Comparison of ENCODE assay signal across 24 cellular contexts in genomic region chr1:244992833-244993232, GRCh38.
DNase-seq lines count a peak whose midpoint lies in the region; ATAC-seq, FAIRE-seq and TF ChIP-seq lines count a peak whose summit lies in the region.
"Had no signal": no experiment of that assay in that cellular context is flagged by ENCODE, and none has a peak within 500 bp of the region (broad histone marks: within the 10 kb centered on the region; RNA-seq: fewer than 3 reads in every experiment).

No MANE protein-coding gene starts in this region.

- ATAC-seq in activated naive CD4-positive, alpha-beta T cell treated with anti-CD3 and anti-CD28 coated beads, Interleukin-2, amount 50 U/mL, for 72 hours, result peak; percentile 76 to 78
- ATAC-seq in GM21717 (IDR thresholded peaks at IDR 0.05; ENCODE audit: unreplicated experiment), result no peak
- ATAC-seq: left colon; natural killer cell; right lobe of liver; stimulated activated memory B cell treated with anti-CD40 and anti-IgM and Interleukin-4, amounts not matched to agents 10 μg/mL and 1 μg/mL and 100 μg/mL, for 72 hours had no signal

- DNase-seq in activated naive CD4-positive, alpha-beta T cell treated with anti-CD3 and anti-CD28 coated beads, Interleukin-2, amount 50 U/mL, for 72 hours (ENCODE audit: low spot score in 2 of 2), result no peak
- no peak for DNase-seq in activated naive CD4-positive, alpha-beta T cell treated with anti-CD3 and anti-CD28 coated beads for 36 hours
- DNase-seq in LHCN-M2 (ENCODE audit: low read depth), result peak; percentile 14
- peak; percentile 17 for DNase-seq in bronchial epithelial cell (ENCODE audit: low read depth)
- DNase-seq in COR-L47 (lab: John Stamatoyannopoulos, UW), result no peak
- no peak for DNase-seq in activated gamma-delta T cell treated with Interleukin-2 at 50 U/mL for 16 hours
- DNase-seq: activated CD4-positive, alpha-beta memory T cell treated with anti-CD3 and anti-CD28 coated beads for 36 hours; activated naive CD4-positive, alpha-beta T cell treated with anti-CD3 and anti-CD28 coated beads, Interleukin-2, amount 50 U/mL, for 16 hours; CD4-positive, alpha-beta memory T cell; DND-41; effector CD8-positive, alpha-beta T cell; Kasumi-1; left colon; natural killer cell; NCI-H1417 treated with DMSO at 0.1 percent for 48 hours; NCI-H2227 treated with DMSO at 0.1 percent for 48 hours; ovary; PC-9; right lobe of liver; SJCRH30; T-helper 2 cell had no signal

- H3K36me3 Mint-ChIP-seq in activated naive CD4-positive, alpha-beta T cell treated with anti-CD3 and anti-CD28 coated beads, Interleukin-2, amount 50 U/mL, for 72 hours, result no peaks in the 10 kb centered on the region
- no peaks in the 10 kb centered on the region for H3K36me3 Mint-ChIP-seq in activated naive CD4-positive, alpha-beta T cell treated with anti-CD3 and anti-CD28 coated beads for 36 hours (ENCODE audit: low read depth)
- H3K36me3 Mint-ChIP-seq: activated CD4-positive, alpha-beta memory T cell treated with anti-CD3 and anti-CD28 coated beads for 36 hours; natural killer cell; stimulated activated memory B cell treated with anti-CD40 and anti-IgM and Interleukin-4, amounts not matched to agents 10 μg/mL and 1 μg/mL and 100 μg/mL, for 72 hours had no signal

- H3K36me3 ChIP-seq in bronchial epithelial cell (ENCODE audit: control insufficient read depth, insufficient read depth, low read length), result no peaks in the 10 kb centered on the region
- H3K36me3 ChIP-seq: ovary, right lobe of liver, SJCRH30 had no signal

- intact Hi-C loops in activated naive CD4-positive, alpha-beta T cell treated with anti-CD3 and anti-CD28 coated beads for 36 hours (cut with micrococcal nuclease), result no loop called here

- FAIRE-seq in bronchial epithelial cell (lab: Jason Lieb, UNC), result no peak

- no peaks in the 10 kb centered on the region for H3K9me3 Mint-ChIP-seq in activated naive CD4-positive, alpha-beta T cell treated with anti-CD3 and anti-CD28 coated beads, Interleukin-2, amount 50 U/mL, for 72 hours
- H3K9me3 Mint-ChIP-seq in activated naive CD4-positive, alpha-beta T cell treated with anti-CD3 and anti-CD28 coated beads for 36 hours, result no peaks in the 10 kb centered on the region
- H3K9me3 Mint-ChIP-seq: activated CD4-positive, alpha-beta memory T cell treated with anti-CD3 and anti-CD28 coated beads for 36 hours; CD4-positive, alpha-beta memory T cell; natural killer cell; stimulated activated memory B cell treated with anti-CD40 and anti-IgM and Interleukin-4, amounts not matched to agents 10 μg/mL and 1 μg/mL and 100 μg/mL, for 72 hours had no signal

- no peaks in the 10 kb centered on the region for H3K4me1 Mint-ChIP-seq in activated naive CD4-positive, alpha-beta T cell treated with anti-CD3 and anti-CD28 coated beads for 36 hours (ENCODE audit: low read depth)
- H3K4me1 Mint-ChIP-seq: stimulated activated memory B cell treated with anti-CD40 and anti-IgM and Interleukin-4, amounts not matched to agents 10 μg/mL and 1 μg/mL and 100 μg/mL, for 72 hours had no signal

- H3K4me3 ChIP-seq in bronchial epithelial cell (ENCODE audit: low read depth, low read length), result no peak overlapping the region
- H3K4me3 ChIP-seq: esophagus muscularis mucosa, ovary, PC-9, right lobe of liver, SJCRH30 had no signal

- no peaks in the 10 kb centered on the region for H3K27me3 Mint-ChIP-seq in activated naive CD4-positive, alpha-beta T cell treated with anti-CD3 and anti-CD28 coated beads for 36 hours (ENCODE audit: low read depth)
- H3K27me3 Mint-ChIP-seq: CD4-positive, alpha-beta memory T cell; stimulated activated memory B cell treated with anti-CD40 and anti-IgM and Interleukin-4, amounts not matched to agents 10 μg/mL and 1 μg/mL and 100 μg/mL, for 72 hours had no signal

- H3K27me3 ChIP-seq in bronchial epithelial cell (ENCODE audit: control insufficient read depth, insufficient read depth, low read length), result no peaks in the 10 kb centered on the region
- H3K27me3 ChIP-seq: esophagus muscularis mucosa, ovary, right lobe of liver, SJCRH30 had no signal

- H3K4me3 Mint-ChIP-seq in activated naive CD4-positive, alpha-beta T cell treated with anti-CD3 and anti-CD28 coated beads for 36 hours, result no peak overlapping the region
- H3K4me3 Mint-ChIP-seq: activated CD4-positive, alpha-beta memory T cell treated with anti-CD3 and anti-CD28 coated beads for 36 hours; CD4-positive, alpha-beta memory T cell; natural killer cell; stimulated activated memory B cell treated with anti-CD40 and anti-IgM and Interleukin-4, amounts not matched to agents 10 μg/mL and 1 μg/mL and 100 μg/mL, for 72 hours had no signal

- no peak overlapping the region for H3K27ac Mint-ChIP-seq in activated naive CD4-positive, alpha-beta T cell treated with anti-CD3 and anti-CD28 coated beads, Interleukin-2, amount 50 U/mL, for 72 hours
- no peak overlapping the region for H3K27ac Mint-ChIP-seq in activated naive CD4-positive, alpha-beta T cell treated with anti-CD3 and anti-CD28 coated beads for 36 hours
- H3K27ac Mint-ChIP-seq: activated CD4-positive, alpha-beta memory T cell treated with anti-CD3 and anti-CD28 coated beads for 36 hours; natural killer cell; stimulated activated memory B cell treated with anti-CD40 and anti-IgM and Interleukin-4, amounts not matched to agents 10 μg/mL and 1 μg/mL and 100 μg/mL, for 72 hours had no signal

- CTCF ChIA-PET in activated naive CD4-positive, alpha-beta T cell treated with anti-CD3 and anti-CD28 coated beads for 36 hours (lab: Charles Lee), result no interaction called here

- TF ChIP-seq CTCF in bronchial epithelial cell (IDR thresholded peaks at IDR 0.05; ENCODE audit: insufficient read depth, low read length, severe bottlenecking), result no peak

Comparison
In these comparisons a context has a peak if more than half of its experiments do, and no peak if none do; other contexts are left out.
1. DNase-seq: peak in LHCN-M2 (single experiment) and bronchial epithelial cell (single experiment); none in activated naive CD4-positive, alpha-beta T cell treated with anti-CD3 and anti-CD28 coated beads, Interleukin-2, amount 50 U/mL, for 72 hours (0 of 2), activated naive CD4-positive, alpha-beta T cell treated with anti-CD3 and anti-CD28 coated beads for 36 hours (single experiment), COR-L47 (single experiment) and activated gamma-delta T cell treated with Interleukin-2 at 50 U/mL for 16 hours (single experiment).